In the genomic region with DNA sequence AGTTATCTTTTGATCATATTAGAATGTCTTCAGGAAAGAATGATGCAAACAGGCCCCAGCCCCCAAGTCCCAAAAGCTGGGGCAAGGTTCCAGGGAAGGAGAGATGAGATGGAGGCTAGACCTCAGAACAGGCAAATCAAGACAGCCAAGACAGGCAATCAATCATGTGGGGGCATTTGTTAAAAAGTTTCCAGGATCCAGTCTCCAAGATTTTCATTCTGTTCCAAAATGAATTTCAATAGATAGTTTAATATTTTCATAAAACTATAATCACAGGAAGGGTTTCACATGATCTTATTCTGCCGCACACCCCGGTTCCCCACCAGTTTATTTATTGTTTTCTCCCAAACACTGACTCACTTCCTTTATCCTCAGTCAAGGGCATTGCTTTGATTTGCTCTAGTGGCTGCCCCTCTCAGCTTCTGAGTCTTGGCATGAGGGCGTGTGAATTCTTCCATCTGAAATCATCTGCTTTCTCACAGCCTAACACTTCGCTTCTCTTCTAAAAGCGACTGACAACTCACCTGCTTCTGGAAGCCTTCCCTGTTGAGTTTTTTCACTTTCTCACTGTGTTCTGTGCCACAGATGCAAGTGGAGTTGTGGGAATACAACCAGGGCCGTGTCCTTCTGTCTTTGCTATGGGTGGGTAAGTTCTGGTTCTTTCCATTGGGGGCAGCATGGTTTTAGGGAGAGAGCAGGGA, we compare ENCODE assay signal across 8 cellular contexts. TPM values are rescaled to one million over a fixed set of nuclear protein-coding genes. Genes with fewer than 3 reads are reported as not detected.
A peak's percentile ranks its signal among the peaks of the same experiment; 100 is the strongest.
DNase-seq lines count a peak whose midpoint lies in the region; ATAC-seq and TF ChIP-seq lines count a peak whose summit lies in the region.

No MANE protein-coding gene starts in this region.

- no peak overlapping the region; the same call in 1 of the 2 replicates for H3K27ac Mint-ChIP-seq in WTC11

- H3K9me3 ChIP-seq in heart right ventricle: no peaks in the 10 kb centered on the region

- H3K27me3 Mint-ChIP-seq in WTC11 (ENCODE audit: low read depth): 0 out of 2 replicates have a peak, but pooled peaks cover 3% of the 10 kb centered on the region

- peak overlapping the region in 5 of 10 donors; percentile 7 to 32 (median 12) for H3K4me3 ChIP-seq in heart right ventricle

- 24% methylated on average over 6 of the region's 6 CpGs for WGBS in heart right ventricle, 2 donors

- intact Hi-C loops in heart right ventricle (cut with DNase I): loop anchor here (2.0 to 10.0 kb wide), 13 partner anchors 67 to 359 kb away; a partner anchor contains a TSS

- H3K27me3 ChIP-seq in heart right ventricle: no peaks in the 10 kb centered on the region

- peaks cover 7 to 57% (median 26%) of the 10 kb centered on the region in 9 donors for H3K4me1 ChIP-seq in heart right ventricle

- peak; percentile 38; the same call in 1 of the 2 replicates for TF ChIP-seq CTCF in WTC11 (IDR thresholded peaks at IDR 0.05)
- TF ChIP-seq CTCF in heart right ventricle (IDR thresholded peaks at IDR 0.05): peak; percentile 32 to 79 (median 63)

- H3K4me3 Mint-ChIP-seq in WTC11: no peak overlapping the region

- DNase-seq in COR-L47 (lab: John Stamatoyannopoulos, UW) (peak; percentile 13), HK-2 (ENCODE audit: unreplicated experiment) (peak; percentile 54), WTC11 (ENCODE audit: low spot score) (peak; percentile 53), heart right ventricle (peak in 1 of 2 donors; percentile 70), renal cortical epithelial cell (ENCODE audit: low read depth) (peak; percentile 95), cortex of kidney (lab: John Stamatoyannopoulos, UW) (no peak)
- DNase-seq in stimulated activated CD4-positive, alpha-beta T cell treated with anti-CD3 and anti-CD28 coated beads, Interleukin-1b, Interleukin-23, amount 100 ng/mL, for 48 hours: no peak

- no peaks in the 10 kb centered on the region for H3K36me3 Mint-ChIP-seq in WTC11

- peak; percentile 99 for ATAC-seq in WTC11
- ATAC-seq in heart right ventricle: peak; percentile 84 to 91 (median 89)
- ATAC-seq in GM19328 (IDR thresholded peaks at IDR 0.05; ENCODE audit: unreplicated experiment): no peak

- H3K36me3 ChIP-seq in heart right ventricle: no peaks in the 10 kb centered on the region

- H3K27ac ChIP-seq in heart right ventricle: peak overlapping the region; percentile 30 to 82 (median 75)

- POLR2A ChIA-PET in WTC11 (lab: Charles Lee): interaction anchor here (0.6 to 1.3 kb wide), 3 partner anchors 20 to 328 kb away, joined by 3 read pairs; a partner anchor contains a TSS

- H3K4me1 Mint-ChIP-seq in WTC11: peaks cover 12% of the 10 kb centered on the region

- H3K9me3 Mint-ChIP-seq in WTC11: no peaks in the 10 kb centered on the region

- CTCF ChIA-PET in WTC11 (lab: Charles Lee): interaction anchor here (0.6 to 2.0 kb wide), 40 partner anchors 9 to 555 kb away, joined by 3 to 25 read pairs (median 4); a partner anchor contains a TSS

TF ChIP-seq in WTC11, 78 proteins besides CTCF, POLR2A, EP300 and RAD21:
- TF ChIP-seq GRHL2 (CRISPR knock-in tag; IDR thresholded peaks at IDR 0.05; ENCODE audit: insufficient replicate concordance, severe bottlenecking): no peak
- peak; percentile 38; the same call in 1 of the 2 replicates for TF ChIP-seq GABPB1 (CRISPR knock-in tag; IDR thresholded peaks at IDR 0.05)
TF ChIP-seq in WTC11: peak in this region for 1.

RNA-seq across cellular contexts. Expression of a gene that starts 12.2 kb away (rescaled TPM):
- total RNA-seq in WTC11 (2021) (30.0 to 35.7 TPM (median 31.3 TPM) in 3 replicates), heart right ventricle (10 to 100 TPM; 19.9 to 31.9 (median 28.3) TPM), renal cortical epithelial cell (5.6 and 16.7 TPM in 2 replicates)
- 10 to 100 TPM in 1 of 2 donors, 1 to 10 TPM in 1; 6.7 to 12.8 TPM for polyA plus RNA-seq in heart right ventricle

RNA-seq across cellular contexts. Expression of a gene that starts 26.4 kb away (rescaled TPM):
- total RNA-seq in WTC11 (2021): 95.3 to 109 TPM (median 99.7 TPM) in 3 replicates
- 10 to 100 TPM; 59.8 to 84.2 (median 72.5) TPM for total RNA-seq in heart right ventricle
- 10 to 100 TPM; 53.8 to 59.9 TPM for polyA plus RNA-seq in heart right ventricle
- 91.3 and 107 TPM in 2 replicates for total RNA-seq in renal cortical epithelial cell

RNA-seq across cellular contexts. Expression of a gene that starts 46.4 kb away (rescaled TPM):
- 0.44 to 0.72 TPM (median 0.62 TPM) in 3 replicates for total RNA-seq in WTC11 (2021)
- total RNA-seq in heart right ventricle: under 1 TPM in 4 of 10 donors, not detected in 6; 0.32 to 0.41 (median 0.38) TPM
- under 1 TPM in 1 of 2 donors, not detected in 1; 0.37 TPM for polyA plus RNA-seq in heart right ventricle
- 0.87 TPM in 1 of 2 replicates, not detected in the other for total RNA-seq in renal cortical epithelial cell

RNA-seq across cellular contexts. Expression of a gene that starts 58.4 kb away (rescaled TPM):
- total RNA-seq in WTC11 (2021) (39.2 to 43.7 TPM (median 40.5 TPM) in 3 replicates), heart right ventricle (10 to 100 TPM in 1 of 10 donors, 1 to 10 TPM in 9; 6.1 to 15.8 (median 7.8) TPM), renal cortical epithelial cell (21.7 and 33.2 TPM in 2 replicates)
- polyA plus RNA-seq in heart right ventricle: 1 to 10 TPM; 8.0 to 8.2 TPM

RNA-seq across cellular contexts. Expression of a gene that starts 58.6 kb away (rescaled TPM):
- total RNA-seq in WTC11 (2021) (56.5 to 59.5 TPM (median 59.5 TPM) in 3 replicates), heart right ventricle (10 to 100 TPM; 20.0 to 29.1 (median 23.7) TPM), renal cortical epithelial cell (35.3 and 56.6 TPM in 2 replicates)
- polyA plus RNA-seq in heart right ventricle: 10 to 100 TPM; 15.7 to 16.8 TPM

Comparison
In these comparisons a context has a peak if more than half of its experiments do, and no peak if none do; other contexts are left out.
1. DNase-seq: peak in COR-L47 (single experiment), HK-2 (single experiment), WTC11 (single experiment) and renal cortical epithelial cell (single experiment); none in cortex of kidney (single experiment) and stimulated activated CD4-positive, alpha-beta T cell treated with anti-CD3 and anti-CD28 coated beads, Interleukin-1b, Interleukin-23, amount 100 ng/mL, for 48 hours (single experiment).